ENCODE assay signal across 19 cellular contexts in genomic region chr9:133710661-133711427, GRCh38. TPM values are rescaled to one million over a fixed set of nuclear protein-coding genes. Genes with fewer than 3 reads are reported as not detected.
DNase-seq lines count a peak whose midpoint lies in the region; ATAC-seq and TF ChIP-seq lines count a peak whose summit lies in the region.
"Had no signal": no experiment of that assay in that cellular context is flagged by ENCODE, and none has a peak within 500 bp of the region (broad histone marks: within the 10 kb centered on the region; RNA-seq: fewer than 3 reads in every experiment).

No MANE protein-coding gene starts in this region.

- H3K4me3 Mint-ChIP-seq in glutamatergic neuron (ENCODE audit: unreplicated experiment) = no peak overlapping the region
- H3K4me3 Mint-ChIP-seq: B cell, natural killer cell had no signal

- H3K27ac ChIP-seq in BLaER1 treated with 17β-estradiol and CSF1 and Interleukin-3, amounts not matched to agents 10 nM and 100 nM = peak overlapping the region in 10 of 11 experiments; percentile 4 to 70 (median 54); a peak in 15 of 22 replicates
- H3K27ac ChIP-seq in osteoblast (ENCODE audit: low read depth, low read length) = peak overlapping the region; percentile 80
- H3K27ac ChIP-seq: esophagus muscularis mucosa, uterus had no signal

- no peaks in the 10 kb centered on the region for H4K20me1 ChIP-seq in BLaER1 treated with 17β-estradiol and CSF1 and Interleukin-3, amounts not matched to agents 10 nM and 100 nM
- no peaks in the 10 kb centered on the region for H4K20me1 ChIP-seq in osteoblast (ENCODE audit: insufficient read depth, low read length)

- peak overlapping the region in 9 of 11 experiments; percentile 19 to 79 (median 35); a peak in 9 of 22 replicates for H3K9ac ChIP-seq in BLaER1 treated with 17β-estradiol and CSF1 and Interleukin-3, amounts not matched to agents 10 nM and 100 nM

- peaks cover 28% of the 10 kb centered on the region for H3K4me1 Mint-ChIP-seq in glutamatergic neuron (ENCODE audit: low read depth, unreplicated experiment)
- H3K4me1 Mint-ChIP-seq: natural killer cell had no signal

- no peaks in the 10 kb centered on the region for H3K79me2 ChIP-seq in osteoblast (ENCODE audit: insufficient read depth, low read length)

- no peak overlapping the region for H3K4me3 ChIP-seq in BLaER1 treated with 17β-estradiol and CSF1 and Interleukin-3, amounts not matched to agents 10 nM and 100 nM
- no peak overlapping the region for H3K4me3 ChIP-seq in osteoblast (ENCODE audit: insufficient read depth, low read length)
- H3K4me3 ChIP-seq: esophagus muscularis mucosa, uterus had no signal

- H3K27ac Mint-ChIP-seq in glutamatergic neuron (ENCODE audit: unreplicated experiment) = no peak overlapping the region
- H3K27ac Mint-ChIP-seq: B cell, natural killer cell had no signal

- peaks cover 0 to 41% (median 0%) of the 10 kb centered on the region in 11 experiments; a peak in 5 of 22 replicates for H3K27me3 ChIP-seq in BLaER1 treated with 17β-estradiol and CSF1 and Interleukin-3, amounts not matched to agents 10 nM and 100 nM
- H3K27me3 ChIP-seq in osteoblast (ENCODE audit: insufficient read depth, low read length) = no peaks in the 10 kb centered on the region
- H3K27me3 ChIP-seq: uterus had no signal

- H3K4me1 ChIP-seq in BLaER1 treated with 17β-estradiol and CSF1 and Interleukin-3, amounts not matched to agents 10 nM and 100 nM = peaks cover 93 to 100% (median 100%) of the 10 kb centered on the region in 10 experiments
- peaks cover 47% of the 10 kb centered on the region for H3K4me1 ChIP-seq in osteoblast (ENCODE audit: insufficient read depth, low read length)
- H3K4me1 ChIP-seq: uterus had no signal

- H3K4me2 ChIP-seq in BLaER1 treated with 17β-estradiol and CSF1 and Interleukin-3, amounts not matched to agents 10 nM and 100 nM = peak overlapping the region; percentile 78 to 100 (median 97); a peak in 21 of 22 replicates
- H3K4me2 ChIP-seq in osteoblast (ENCODE audit: insufficient read depth, low read length) = peak overlapping the region; percentile 45

- peaks cover 7% of the 10 kb centered on the region for H3K9me3 Mint-ChIP-seq in glutamatergic neuron (ENCODE audit: unreplicated experiment)
- H3K9me3 Mint-ChIP-seq: natural killer cell had no signal

- TF ChIP-seq CTCF in glutamatergic neuron (IDR thresholded peaks at IDR 0.05; ENCODE audit: partially characterized antibody, unreplicated experiment) = no peak
- no peak for TF ChIP-seq CTCF in osteoblast (IDR thresholded peaks at IDR 0.05; ENCODE audit: extremely low read depth, low read depth, low read length)

- H2AFZ ChIP-seq in osteoblast (ENCODE audit: low read length) = peak overlapping the region; percentile 76

- ATAC-seq in HG03095 (IDR thresholded peaks at IDR 0.05; ENCODE audit: unreplicated experiment) = no peak
- ATAC-seq: natural killer cell; stimulated activated naive CD8-positive, alpha-beta T cell treated with anti-CD3 and anti-CD28 coated beads, Interleukin-15, Interleukin-2, amounts not matched to agents 100 U/mL and 50 U/mL, for 24 hours had no signal

- H3K36me3 Mint-ChIP-seq in glutamatergic neuron (ENCODE audit: unreplicated experiment) = no peaks in the 10 kb centered on the region
- H3K36me3 Mint-ChIP-seq: natural killer cell had no signal

- H3K36me3 ChIP-seq in BLaER1 treated with 17β-estradiol and CSF1 and Interleukin-3, amounts not matched to agents 10 nM and 100 nM = no peaks in the 10 kb centered on the region
- no peaks in the 10 kb centered on the region for H3K36me3 ChIP-seq in osteoblast (ENCODE audit: insufficient read depth, low read length)
- H3K36me3 ChIP-seq: esophagus muscularis mucosa, uterus had no signal

- H3K27me3 Mint-ChIP-seq in glutamatergic neuron (ENCODE audit: unreplicated experiment) = peaks cover 5% of the 10 kb centered on the region

- H3K9me3 ChIP-seq in BLaER1 treated with 17β-estradiol and CSF1 and Interleukin-3, amounts not matched to agents 10 nM and 100 nM (replicated peaks in 1 of 11) = no peaks in the 10 kb centered on the region
- H3K9me3 ChIP-seq in osteoblast (ENCODE audit: low read depth, low read length) = no peaks in the 10 kb centered on the region
- H3K9me3 ChIP-seq: esophagus muscularis mucosa, uterus had no signal

- DNase-seq in NCI-H1694 (lab: John Stamatoyannopoulos, UW) (peak; percentile 21), glutamatergic neuron (peak; percentile 13), osteoblast (ENCODE audit: insufficient read length, low spot score, missing footprints) (peak; percentile 60), NAMALWA (ENCODE audit: low spot score) (no peak), NCI-H1048 (lab: John Stamatoyannopoulos, UW) (no peak)
- DNase-seq in stimulated activated CD4-positive, alpha-beta T cell treated with anti-CD3 and anti-CD28 coated beads, Interleukin-15, amount 100 ng/mL, for 24 hours = no peak
- DNase-seq: activated T-cell treated with anti-CD3 and anti-CD28 coated beads, Interleukin-2, amount 50 U/mL, for 48 hours; amygdala; kidney glomerular epithelial cell; MV-4-11; natural killer cell; NK-92 treated with Interleukin-12 subunit alpha and Interleukin-12 subunit beta, amount 100 ng/mL, for 24 hours; SHP77 treated with DMSO at 0.1 percent for 48 hours; stimulated activated naive CD8-positive, alpha-beta T cell treated with anti-CD3 and anti-CD28 coated beads, Interleukin-15, Interleukin-2, amounts not matched to agents 100 U/mL and 50 U/mL, for 24 hours; uterus had no signal

RNA-seq across cellular contexts. Expression of gene SARDH, which starts 27.3 kb away (rescaled TPM):
- total RNA-seq in glutamatergic neuron (ENCODE audit: unreplicated experiment) = 2.0 TPM
- total RNA-seq in osteoblast = 5.4 and 10.9 TPM in 2 replicates

Comparison
In these comparisons a context has a peak if more than half of its experiments do, and no peak if none do; other contexts are left out.
1. DNase-seq: peak in NCI-H1694 (single experiment), glutamatergic neuron (single experiment) and osteoblast (single experiment); none in NAMALWA (single experiment), NCI-H1048 (single experiment) and stimulated activated CD4-positive, alpha-beta T cell treated with anti-CD3 and anti-CD28 coated beads, Interleukin-15, amount 100 ng/mL, for 24 hours (single experiment).